ENCODE assay signal across 20 cellular contexts in genomic region chr11:16412525-16413194, GRCh38. TPM values are rescaled to one million over a fixed set of nuclear protein-coding genes. Genes with fewer than 3 reads are reported as not detected.
DNase-seq lines count a peak whose midpoint lies in the region; ATAC-seq, FAIRE-seq and TF ChIP-seq lines count a peak whose summit lies in the region.
"Had no signal": no experiment of that assay in that cellular context is flagged by ENCODE, and none has a peak within 500 bp of the region (broad histone marks: within the 10 kb centered on the region; RNA-seq: fewer than 3 reads in every experiment).

No MANE protein-coding gene starts in this region.

- H3K27ac ChIP-seq in adrenal gland (no peak overlapping the region), neuronal stem cell (replicated peaks; ENCODE audit: low read length) (no peak overlapping the region)
- H3K27ac ChIP-seq in effector memory CD4-positive, alpha-beta T cell (ENCODE audit: insufficient read depth, low read length, poor library complexity, severe bottlenecking): no peak overlapping the region
- H3K27ac ChIP-seq: esophagus squamous epithelium, hepatocyte, skin epidermis, tibial artery had no signal

- intact Hi-C loops in adrenal gland (cut with DNase I): no loop called here

- no peak overlapping the region for H2BK120ac ChIP-seq in neuronal stem cell (ENCODE audit: low read depth, low read length)

- no peak overlapping the region for H3K4ac ChIP-seq in neuronal stem cell (ENCODE audit: low read length)

- no peak overlapping the region for H2BK12ac ChIP-seq in neuronal stem cell (ENCODE audit: low read length)

- H3K14ac ChIP-seq in neuronal stem cell (ENCODE audit: low read length): no peak overlapping the region

- H3K36me3 ChIP-seq in adrenal gland (replicated peaks in 1 of 2) (no peaks in the 10 kb centered on the region), neuronal stem cell (replicated peaks in 1 of 2; ENCODE audit: control insufficient read depth in 2 of 2, insufficient read depth in 2 of 2, low read length in 2 of 2) (no peaks in the 10 kb centered on the region)
- no peaks in the 10 kb centered on the region for H3K36me3 ChIP-seq in effector memory CD4-positive, alpha-beta T cell (ENCODE audit: control insufficient read depth, insufficient read depth, low read length)
- H3K36me3 ChIP-seq: esophagus squamous epithelium, tibial artery had no signal

- no peak overlapping the region for H3K23ac ChIP-seq in neuronal stem cell (ENCODE audit: low read depth, low read length, poor library complexity)

- no peak overlapping the region for H2BK15ac ChIP-seq in neuronal stem cell (ENCODE audit: low read length)

- H3K4me2 ChIP-seq in neuronal stem cell (ENCODE audit: insufficient read depth, low read length, poor library complexity, severe bottlenecking): no peak overlapping the region
- H3K4me2 ChIP-seq: GM23338, hepatocyte had no signal

- H3K9me3 ChIP-seq in adrenal gland (replicated peaks in 1 of 3): no peaks in the 10 kb centered on the region
- H3K9me3 ChIP-seq in neuronal stem cell (replicated peaks in 1 of 2; ENCODE audit: control insufficient read depth in 2 of 2, insufficient read depth in 1 of 2, low read depth in 1 of 2, low read length in 2 of 2): no peaks in the 10 kb centered on the region
- no peaks in the 10 kb centered on the region for H3K9me3 ChIP-seq in effector memory CD4-positive, alpha-beta T cell (ENCODE audit: control insufficient read depth, low read length)
- H3K9me3 ChIP-seq: esophagus squamous epithelium, tibial artery had no signal

- H3K18ac ChIP-seq in neuronal stem cell (ENCODE audit: low read length): no peak overlapping the region

- no peak overlapping the region for H2BK5ac ChIP-seq in neuronal stem cell (ENCODE audit: low read length)

- TF ChIP-seq POLR2A in GM12892 (IDR thresholded peaks at IDR 0.05; ENCODE audit: low read depth, low read length) (no peak), adrenal gland (IDR thresholded peaks at IDR 0.05) (no peak)

- 59 to 76% (median 68%) methylated on average over 1 of the region's 1 CpG for whole genome bisulfite sequencing in adrenal gland, 4 donors
- no CpG with 5 or more reads among the region's 1 CpG for WGBS in neuronal stem cell (ENCODE audit: extremely low coverage in 2 of 2, insufficient read length in 2 of 2, insufficient replicate concordance in 1 of 2), 2 donors

- no peak for TF ChIP-seq CTCF in adrenal gland (IDR thresholded peaks at IDR 0.05)

- no peak overlapping the region for H3K9ac ChIP-seq in neuronal stem cell (ENCODE audit: low read depth, low read length, poor library complexity)

- no peak overlapping the region for H2AFZ ChIP-seq in neuronal stem cell (ENCODE audit: low read length)
- H2AFZ ChIP-seq: GM23338, hepatocyte had no signal

- no peak for DNase-seq in GM12892 (ENCODE audit: insufficient read length)
- no peak for DNase-seq in adrenal gland
- no peak for DNase-seq in UCSD-AML1 (lab: John Stamatoyannopoulos, UW; ENCODE audit: unreplicated experiment)
- no peak for DNase-seq in neuronal stem cell (ENCODE audit: low spot score)
- no peak for DNase-seq in effector memory CD4-positive, alpha-beta T cell
- DNase-seq: activated CD4-positive, alpha-beta T cell treated with anti-CD3 and anti-CD28 coated beads for 1 hour; activated CD8-positive, alpha-beta memory T cell treated with anti-CD3 and anti-CD28 coated beads, Interleukin-2, amount 50 U/mL, for 48 hours; activated naive CD4-positive, alpha-beta T cell treated with anti-CD3 and anti-CD28 coated beads for 36 hours; esophagus squamous epithelium; NK-92 treated with Interleukin-12 subunit alpha and Interleukin-12 subunit beta, amount 100 ng/mL, for 24 hours; T-helper 17 cell; tibial artery had no signal

- H3K27me3 ChIP-seq in adrenal gland: no peaks in the 10 kb centered on the region
- no peaks in the 10 kb centered on the region for H3K27me3 ChIP-seq in neuronal stem cell (ENCODE audit: control insufficient read depth in 3 of 3, insufficient read depth in 3 of 3, low read depth in 1 of 3, low read length in 3 of 3)
- H3K27me3 ChIP-seq in effector memory CD4-positive, alpha-beta T cell (replicated peaks; ENCODE audit: control insufficient read depth, insufficient read depth, low read length, poor library complexity, severe bottlenecking): no peaks in the 10 kb centered on the region
- H3K27me3 ChIP-seq: esophagus squamous epithelium, hepatocyte, tibial artery had no signal

- H3K4me1 ChIP-seq in adrenal gland (replicated peaks in 1 of 2) (no peaks in the 10 kb centered on the region), neuronal stem cell (ENCODE audit: control insufficient read depth in 2 of 2, insufficient read depth in 1 of 2, low read depth in 1 of 2, low read length in 2 of 2) (no peaks in the 10 kb centered on the region)
- H3K4me1 ChIP-seq in effector memory CD4-positive, alpha-beta T cell (ENCODE audit: control insufficient read depth, insufficient read depth, low read length, poor library complexity, severe bottlenecking): no peaks in the 10 kb centered on the region

- H4K91ac ChIP-seq in neuronal stem cell (ENCODE audit: low read depth, low read length, poor library complexity): no peak overlapping the region

- no peaks in the 10 kb centered on the region for H3K79me1 ChIP-seq in neuronal stem cell (ENCODE audit: low read depth, low read length)

- H4K8ac ChIP-seq in neuronal stem cell (ENCODE audit: low read depth, low read length): no peak overlapping the region

- FAIRE-seq in GM12892 (lab: Jason Lieb, UNC): peak; percentile 70
- FAIRE-seq: GM18507 had no signal

- no peak overlapping the region for H2AK5ac ChIP-seq in neuronal stem cell (ENCODE audit: low read depth, low read length)

- ATAC-seq in GM19351 (IDR thresholded peaks at IDR 0.05; ENCODE audit: unreplicated experiment) (peak; percentile 89), HG02610 (IDR thresholded peaks at IDR 0.05; ENCODE audit: unreplicated experiment) (peak; percentile 83), HG03520 (IDR thresholded peaks at IDR 0.05; ENCODE audit: unreplicated experiment) (peak; percentile 87)
- ATAC-seq: GM23338; stimulated activated effector memory CD8-positive, alpha-beta T cell treated with anti-CD3 and anti-CD28 coated beads, Interleukin-12 subunit alpha, Interleukin-12 subunit beta, amount 100 ng/mL, for 72 hours; T-helper 17 cell had no signal

- H3K4me3 ChIP-seq in adrenal gland (no peak overlapping the region), neuronal stem cell (ENCODE audit: low read length in 2 of 2) (no peak overlapping the region)
- H3K4me3 ChIP-seq in effector memory CD4-positive, alpha-beta T cell (ENCODE audit: insufficient read depth, low read depth, low read length, poor library complexity, severe bottlenecking): no peak overlapping the region
- H3K4me3 ChIP-seq: esophagus squamous epithelium, GM23338, hepatocyte, skin epidermis, tibial artery had no signal

RNA-seq across cellular contexts. Expression of gene SOX6, which starts 56.3 kb away (rescaled TPM):
- 0.36 TPM for polyA plus RNA-seq in GM12892 (2012; ENCODE audit: missing spikeins)
- total RNA-seq in adrenal gland: 10 to 100 TPM in 1 of 8 donors, 1 to 10 TPM in 7; 2.9 to 13.9 (median 7.1) TPM
- polyA plus RNA-seq in adrenal gland: 1 to 10 TPM in 2 of 3 donors, under 1 TPM in 1; 0.71 to 2.7 (median 1.8) TPM
- polyA plus RNA-seq in neuronal stem cell (2013, experiment 1 of 2): 17.4 TPM
- polyA plus RNA-seq in neuronal stem cell (2013, experiment 2 of 2): 18.8 TPM
- total RNA-seq: activated naive CD4-positive, alpha-beta T cell treated with anti-CD3 and anti-CD28 coated beads for 36 hours had no signal
